In genomic region chr2:138125306-138125900, GRCh38 we compare ENCODE assay signal across 24 cellular contexts.
"Had no signal": no experiment of that assay in that cellular context is flagged by ENCODE, and none has a peak within 500 bp of the region (broad histone marks: within the 10 kb centered on the region; RNA-seq: fewer than 3 reads in every experiment).

No MANE protein-coding gene starts in this region.

- H3K4me1 ChIP-seq: esophagus squamous epithelium, pancreas, prostate gland, testis, transverse colon had no signal

- H3K4me3 Mint-ChIP-seq: activated naive CD8-positive, alpha-beta T cell; mesothelial cell of epicardium; naive B cell had no signal

- DNase-seq: activated CD4-positive, alpha-beta T cell treated with anti-CD3 and anti-CD28 coated beads for 48 hours; activated CD4-positive, alpha-beta T cell treated with anti-CD3 and anti-CD28 coated beads, Interleukin-2, amount 50 U/mL, for 48 hours; activated CD8-positive, alpha-beta memory T cell treated with anti-CD3 and anti-CD28 coated beads for 24 hours; activated effector memory CD4-positive, alpha-beta T cell treated with Interleukin-2 at 50 U/mL for 16 hours; activated naive CD4-positive, alpha-beta T cell treated with Interleukin-2 at 50 U/mL for 16 hours; anterior cingulate cortex; dermis blood vessel endothelial cell; effector CD4-positive, alpha-beta T cell; esophagus squamous epithelium; left ventricle myocardium superior; naive B cell; nucleus accumbens; pancreas; retina; stimulated activated CD4-positive, alpha-beta T cell treated with anti-CD3 and anti-CD28 coated beads, Interleukin-15, amount 100 ng/mL, for 24 hours; stimulated activated naive CD4-positive, alpha-beta T cell treated with Interleukin-2 at 50 U/mL for 16 hours; T-helper 9 cell; testis; transverse colon had no signal

- H3K36me3 ChIP-seq: esophagus squamous epithelium, pancreas, prostate gland, transverse colon had no signal

- H3K27me3 Mint-ChIP-seq: activated naive CD8-positive, alpha-beta T cell; naive B cell had no signal

- H3K27ac ChIP-seq: esophagus squamous epithelium, pancreas, prostate gland, testis, transverse colon, VCaP had no signal

- ATAC-seq: activated CD4-positive, CD25-positive, alpha-beta regulatory T cell treated with anti-CD3 and anti-CD28 coated beads, Interleukin-2, amount 50 U/mL, for 24 hours; left ventricle myocardium superior; pancreas had no signal

- H3K9me3 ChIP-seq: esophagus squamous epithelium, pancreas, prostate gland, testis, transverse colon had no signal

- H3K27me3 ChIP-seq: esophagus squamous epithelium, pancreas, testis, transverse colon had no signal

- H3K36me3 Mint-ChIP-seq: activated naive CD8-positive, alpha-beta T cell; mesothelial cell of epicardium; naive B cell had no signal

- H3K4me3 ChIP-seq: esophagus squamous epithelium, pancreas, prostate gland, testis, transverse colon had no signal

- H3K27ac Mint-ChIP-seq: activated naive CD8-positive, alpha-beta T cell; mesothelial cell of epicardium had no signal

- H3K9me3 Mint-ChIP-seq: naive B cell had no signal

- H3K4me1 Mint-ChIP-seq: naive B cell had no signal
